13 cellular contexts compared by ENCODE assay signal in genomic region chr22:20459152-20459542, GRCh38.
"Had no signal": no experiment of that assay in that cellular context is flagged by ENCODE, and none has a peak within 500 bp of the region (broad histone marks: within the 10 kb centered on the region; RNA-seq: fewer than 3 reads in every experiment).

No MANE protein-coding gene starts in this region.

- H3K9me3 ChIP-seq: colonic mucosa, left lung, psoas muscle, right lobe of liver, SK-N-SH had no signal

- H3K4me3 Mint-ChIP-seq: activated T-cell treated with anti-CD3 and anti-CD28 coated beads, Interleukin-2, amount 50 U/mL, for 72 hours had no signal

- H3K4me1 ChIP-seq: colonic mucosa, right lobe of liver had no signal

- H3K27me3 ChIP-seq: colonic mucosa, left lung, right lobe of liver had no signal

- H3K4me3 ChIP-seq: colonic mucosa, left lung, psoas muscle, right lobe of liver had no signal

- H3K9me3 Mint-ChIP-seq: activated T-cell treated with anti-CD3 and anti-CD28 coated beads, Interleukin-2, amount 50 U/mL, for 72 hours had no signal

- H3K36me3 ChIP-seq: colonic mucosa had no signal

- ATAC-seq: activated T-cell treated with anti-CD3 and anti-CD28 coated beads, Interleukin-2, amount 50 U/mL, for 72 hours; left lung; psoas muscle; right lobe of liver; stimulated activated naive CD8-positive, alpha-beta T cell treated with anti-CD3 and anti-CD28 coated beads, Interleukin-15, Interleukin-2, amounts not matched to agents 100 U/mL and 50 U/mL, for 24 hours had no signal

- H3K9me2 ChIP-seq: SK-N-SH had no signal

- DNase-seq: activated CD4-positive, alpha-beta T cell treated with anti-CD3 and anti-CD28 coated beads, Interleukin-2, amount 50 U/mL, for 4 hours; activated CD4-positive, CD25-positive, alpha-beta regulatory T cell treated with anti-CD3 and anti-CD28 coated beads, Interleukin-2, amount 50 U/mL, for 72 hours; activated T-cell treated with anti-CD3 and anti-CD28 coated beads, Interleukin-2, amount 50 U/mL, for 72 hours; colonic mucosa; foreskin melanocyte; head of caudate nucleus; left lung; mesenchymal stem cell; SK-N-SH; stimulated activated CD4-positive, alpha-beta T cell treated with anti-CD3 and anti-CD28 coated beads, Interleukin-1b, Interleukin-23, amount 100 ng/mL, for 48 hours; stimulated activated naive CD8-positive, alpha-beta T cell treated with anti-CD3 and anti-CD28 coated beads, Interleukin-15, Interleukin-2, amounts not matched to agents 100 U/mL and 50 U/mL, for 24 hours had no signal

- H3K27ac ChIP-seq: colonic mucosa, left lung, psoas muscle, right lobe of liver had no signal

- H3K27ac Mint-ChIP-seq: activated T-cell treated with anti-CD3 and anti-CD28 coated beads, Interleukin-2, amount 50 U/mL, for 72 hours had no signal

- H3K4me2 ChIP-seq: SK-N-SH had no signal
